Comparison of ENCODE assay signal across 1 cellular context in the genomic region with DNA sequence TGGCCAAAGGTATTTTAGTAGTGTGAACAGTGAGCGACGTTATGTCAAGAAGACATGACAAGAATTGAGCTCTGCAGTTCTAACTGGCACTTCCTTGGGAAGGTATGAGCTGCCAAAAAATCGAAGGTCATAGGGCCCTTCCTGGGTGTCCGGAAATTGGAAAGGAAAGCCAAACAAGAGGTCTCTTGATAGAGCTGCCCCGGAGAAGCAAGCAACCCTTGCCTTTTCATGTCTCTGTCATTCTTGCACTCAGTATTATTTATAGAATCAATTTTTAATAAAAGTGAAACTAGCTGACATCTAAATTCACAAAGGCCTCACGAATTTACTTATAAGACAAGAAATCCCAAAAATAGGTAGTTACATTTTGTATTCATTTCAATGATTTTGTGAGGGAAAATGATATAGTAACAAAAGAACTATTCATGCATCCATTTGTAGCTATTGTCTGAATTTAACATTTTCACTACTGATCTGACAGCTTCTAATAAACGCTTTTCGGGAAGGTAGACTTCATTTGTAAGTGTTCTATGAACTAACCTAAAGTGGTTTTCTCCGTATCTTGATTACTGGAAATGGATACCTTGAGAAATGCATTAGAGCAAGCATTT.
TF ChIP-seq lines count a peak whose summit lies in the region.

No MANE protein-coding gene starts in this region.

TF ChIP-seq in H1, 55 proteins besides CTCF, POLR2A, EP300 and RAD21 (continued from another document):
- TF ChIP-seq, protein P1, sequence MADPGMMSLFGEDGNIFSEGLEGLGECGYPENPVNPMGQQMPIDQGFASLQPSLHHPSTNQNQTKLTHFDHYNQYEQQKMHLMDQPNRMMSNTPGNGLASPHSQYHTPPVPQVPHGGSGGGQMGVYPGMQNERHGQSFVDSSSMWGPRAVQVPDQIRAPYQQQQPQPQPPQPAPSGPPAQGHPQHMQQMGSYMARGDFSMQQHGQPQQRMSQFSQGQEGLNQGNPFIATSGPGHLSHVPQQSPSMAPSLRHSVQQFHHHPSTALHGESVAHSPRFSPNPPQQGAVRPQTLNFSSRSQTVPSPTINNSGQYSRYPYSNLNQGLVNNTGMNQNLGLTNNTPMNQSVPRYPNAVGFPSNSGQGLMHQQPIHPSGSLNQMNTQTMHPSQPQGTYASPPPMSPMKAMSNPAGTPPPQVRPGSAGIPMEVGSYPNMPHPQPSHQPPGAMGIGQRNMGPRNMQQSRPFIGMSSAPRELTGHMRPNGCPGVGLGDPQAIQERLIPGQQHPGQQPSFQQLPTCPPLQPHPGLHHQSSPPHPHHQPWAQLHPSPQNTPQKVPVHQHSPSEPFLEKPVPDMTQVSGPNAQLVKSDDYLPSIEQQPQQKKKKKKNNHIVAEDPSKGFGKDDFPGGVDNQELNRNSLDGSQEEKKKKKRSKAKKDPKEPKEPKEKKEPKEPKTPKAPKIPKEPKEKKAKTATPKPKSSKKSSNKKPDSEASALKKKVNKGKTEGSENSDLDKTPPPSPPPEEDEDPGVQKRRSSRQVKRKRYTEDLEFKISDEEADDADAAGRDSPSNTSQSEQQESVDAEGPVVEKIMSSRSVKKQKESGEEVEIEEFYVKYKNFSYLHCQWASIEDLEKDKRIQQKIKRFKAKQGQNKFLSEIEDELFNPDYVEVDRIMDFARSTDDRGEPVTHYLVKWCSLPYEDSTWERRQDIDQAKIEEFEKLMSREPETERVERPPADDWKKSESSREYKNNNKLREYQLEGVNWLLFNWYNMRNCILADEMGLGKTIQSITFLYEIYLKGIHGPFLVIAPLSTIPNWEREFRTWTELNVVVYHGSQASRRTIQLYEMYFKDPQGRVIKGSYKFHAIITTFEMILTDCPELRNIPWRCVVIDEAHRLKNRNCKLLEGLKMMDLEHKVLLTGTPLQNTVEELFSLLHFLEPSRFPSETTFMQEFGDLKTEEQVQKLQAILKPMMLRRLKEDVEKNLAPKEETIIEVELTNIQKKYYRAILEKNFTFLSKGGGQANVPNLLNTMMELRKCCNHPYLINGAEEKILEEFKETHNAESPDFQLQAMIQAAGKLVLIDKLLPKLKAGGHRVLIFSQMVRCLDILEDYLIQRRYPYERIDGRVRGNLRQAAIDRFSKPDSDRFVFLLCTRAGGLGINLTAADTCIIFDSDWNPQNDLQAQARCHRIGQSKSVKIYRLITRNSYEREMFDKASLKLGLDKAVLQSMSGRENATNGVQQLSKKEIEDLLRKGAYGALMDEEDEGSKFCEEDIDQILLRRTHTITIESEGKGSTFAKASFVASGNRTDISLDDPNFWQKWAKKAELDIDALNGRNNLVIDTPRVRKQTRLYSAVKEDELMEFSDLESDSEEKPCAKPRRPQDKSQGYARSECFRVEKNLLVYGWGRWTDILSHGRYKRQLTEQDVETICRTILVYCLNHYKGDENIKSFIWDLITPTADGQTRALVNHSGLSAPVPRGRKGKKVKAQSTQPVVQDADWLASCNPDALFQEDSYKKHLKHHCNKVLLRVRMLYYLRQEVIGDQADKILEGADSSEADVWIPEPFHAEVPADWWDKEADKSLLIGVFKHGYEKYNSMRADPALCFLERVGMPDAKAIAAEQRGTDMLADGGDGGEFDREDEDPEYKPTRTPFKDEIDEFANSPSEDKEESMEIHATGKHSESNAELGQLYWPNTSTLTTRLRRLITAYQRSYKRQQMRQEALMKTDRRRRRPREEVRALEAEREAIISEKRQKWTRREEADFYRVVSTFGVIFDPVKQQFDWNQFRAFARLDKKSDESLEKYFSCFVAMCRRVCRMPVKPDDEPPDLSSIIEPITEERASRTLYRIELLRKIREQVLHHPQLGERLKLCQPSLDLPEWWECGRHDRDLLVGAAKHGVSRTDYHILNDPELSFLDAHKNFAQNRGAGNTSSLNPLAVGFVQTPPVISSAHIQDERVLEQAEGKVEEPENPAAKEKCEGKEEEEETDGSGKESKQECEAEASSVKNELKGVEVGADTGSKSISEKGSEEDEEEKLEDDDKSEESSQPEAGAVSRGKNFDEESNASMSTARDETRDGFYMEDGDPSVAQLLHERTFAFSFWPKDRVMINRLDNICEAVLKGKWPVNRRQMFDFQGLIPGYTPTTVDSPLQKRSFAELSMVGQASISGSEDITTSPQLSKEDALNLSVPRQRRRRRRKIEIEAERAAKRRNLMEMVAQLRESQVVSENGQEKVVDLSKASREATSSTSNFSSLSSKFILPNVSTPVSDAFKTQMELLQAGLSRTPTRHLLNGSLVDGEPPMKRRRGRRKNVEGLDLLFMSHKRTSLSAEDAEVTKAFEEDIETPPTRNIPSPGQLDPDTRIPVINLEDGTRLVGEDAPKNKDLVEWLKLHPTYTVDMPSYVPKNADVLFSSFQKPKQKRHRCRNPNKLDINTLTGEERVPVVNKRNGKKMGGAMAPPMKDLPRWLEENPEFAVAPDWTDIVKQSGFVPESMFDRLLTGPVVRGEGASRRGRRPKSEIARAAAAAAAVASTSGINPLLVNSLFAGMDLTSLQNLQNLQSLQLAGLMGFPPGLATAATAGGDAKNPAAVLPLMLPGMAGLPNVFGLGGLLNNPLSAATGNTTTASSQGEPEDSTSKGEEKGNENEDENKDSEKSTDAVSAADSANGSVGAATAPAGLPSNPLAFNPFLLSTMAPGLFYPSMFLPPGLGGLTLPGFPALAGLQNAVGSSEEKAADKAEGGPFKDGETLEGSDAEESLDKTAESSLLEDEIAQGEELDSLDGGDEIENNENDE (IDR thresholded peaks at IDR 0.05; ENCODE audit: insufficient replicate concordance, low read length) = no peak
